ENCODE assay signal across 9 cellular contexts in genomic region chr16:72847187-72848044, GRCh38.
A peak's percentile ranks its signal among the peaks of the same experiment; 100 is the strongest.
DNase-seq lines count a peak whose midpoint lies in the region; ATAC-seq, FAIRE-seq and TF ChIP-seq lines count a peak whose summit lies in the region.
"Had no signal": no experiment of that assay in that cellular context is flagged by ENCODE, and none has a peak within 500 bp of the region (broad histone marks: within the 10 kb centered on the region; RNA-seq: fewer than 3 reads in every experiment).

No MANE protein-coding gene starts in this region.

- SMC1A ChIA-PET in GM12878 (lab: Charles Lee; ENCODE audit: uncharacterized antibody, unreplicated experiment), result interaction anchor here (0.5 to 1.4 kb wide), 3 partner anchors 9 to 226 kb away, joined by 3 to 4 read pairs (median 3); no protein-coding TSS in a partner anchor

- 72% methylated on average over 11 of the region's 11 CpGs for WGBS in GM12878 (ENCODE audit: insufficient coverage, insufficient replicate concordance, low lambda C conversion rate, missing lambda C conversion rate)

- CTCF ChIA-PET in activated naive CD4-positive, alpha-beta T cell treated with anti-CD3 and anti-CD28 coated beads for 36 hours (lab: Charles Lee), result interaction anchor here (0.6 to 2.0 kb wide), 6 partner anchors 9 to 621 kb away, joined by 3 to 7 read pairs (median 3); no protein-coding TSS in a partner anchor
- CTCF ChIA-PET in GM12878 (lab: Yijun Ruan, JAX), result interaction anchor here (0.8 to 10.6 kb wide), 7 partner anchors 14 to 1031 kb away, joined by 3 to 69 read pairs (median 3); no protein-coding TSS in a partner anchor

- no peak for TF ChIP-seq EP300 in GM12878 (IDR thresholded peaks at IDR 0.05; ENCODE audit: borderline replicate concordance in 1 of 2, control insufficient read depth in 1 of 2, low read depth in 2 of 2, low read length in 2 of 2)

- H3K4me1 ChIP-seq in KMS-11 (ENCODE audit: low read depth, poor library complexity, severe bottlenecking) (peaks cover 28% of the 10 kb centered on the region), GM12878 (ENCODE audit: control insufficient read depth, insufficient read depth, low read length) (peaks cover 15% of the 10 kb centered on the region)

- RAD21 ChIA-PET in GM12878 (lab: Charles Lee; ENCODE audit: unreplicated experiment), result interaction anchor here (0.6 to 1.0 kb wide), 2 partner anchors 343 to 345 kb away, joined by 3 to 4 read pairs; no protein-coding TSS in a partner anchor

- no peaks in the 10 kb centered on the region for H3K36me3 Mint-ChIP-seq in activated naive CD4-positive, alpha-beta T cell treated with anti-CD3 and anti-CD28 coated beads for 36 hours (ENCODE audit: low read depth)
- H3K36me3 Mint-ChIP-seq in activated T-helper 17 cell treated with anti-CD3 and anti-CD28 coated beads, Interleukin-2, amount 50 U/mL, for 72 hours (ENCODE audit: low read depth), result no peaks in the 10 kb centered on the region

- no peak overlapping the region for H3K27ac ChIP-seq in KMS-11
- H3K27ac ChIP-seq in GM12878 (ENCODE audit: control insufficient read depth, insufficient read depth), result no peak overlapping the region

- H2AFZ ChIP-seq in KMS-11 (ENCODE audit: low read depth), result no peak overlapping the region
- no peak overlapping the region for H2AFZ ChIP-seq in GM12878 (ENCODE audit: control insufficient read depth, low read depth, low read length)

- H3K27me3 ChIP-seq in KMS-11 (ENCODE audit: insufficient read depth, low read depth) (no peaks in the 10 kb centered on the region), GM12878 (replicated peaks in 1 of 2; ENCODE audit: control insufficient read depth in 2 of 2, insufficient read depth in 2 of 2, low read length in 1 of 2) (no peaks in the 10 kb centered on the region)

- no peaks in the 10 kb centered on the region for H3K9me3 Mint-ChIP-seq in activated naive CD4-positive, alpha-beta T cell treated with anti-CD3 and anti-CD28 coated beads for 36 hours
- H3K9me3 Mint-ChIP-seq in activated T-helper 17 cell treated with anti-CD3 and anti-CD28 coated beads, Interleukin-2, amount 50 U/mL, for 72 hours, result no peaks in the 10 kb centered on the region

- H3K4me2 ChIP-seq in KMS-11 (no peak overlapping the region), GM12878 (ENCODE audit: control insufficient read depth, insufficient read depth) (no peak overlapping the region)

- BruUV-seq in GM12878 (replicated peaks; lab: Mats Ljungman, UMichigan), result no TSS peak

- H3K4me3 Mint-ChIP-seq in activated naive CD4-positive, alpha-beta T cell treated with anti-CD3 and anti-CD28 coated beads for 36 hours, result no peak overlapping the region
- H3K4me3 Mint-ChIP-seq in activated T-helper 17 cell treated with anti-CD3 and anti-CD28 coated beads, Interleukin-2, amount 50 U/mL, for 72 hours, result no peak overlapping the region

- H4K20me1 ChIP-seq in KMS-11 (ENCODE audit: insufficient read depth) (no peaks in the 10 kb centered on the region), GM12878 (ENCODE audit: control insufficient read depth, insufficient read depth) (no peaks in the 10 kb centered on the region)

- no peak overlapping the region for H3K9ac ChIP-seq in KMS-11
- H3K9ac ChIP-seq in GM12878 (ENCODE audit: control insufficient read depth, insufficient read depth, low read length), result no peak overlapping the region

- H3K4me1 Mint-ChIP-seq in activated naive CD4-positive, alpha-beta T cell treated with anti-CD3 and anti-CD28 coated beads for 36 hours (ENCODE audit: low read depth), result peaks cover 6% of the 10 kb centered on the region
- H3K4me1 Mint-ChIP-seq in activated T-helper 17 cell treated with anti-CD3 and anti-CD28 coated beads, Interleukin-2, amount 50 U/mL, for 72 hours, result peaks cover 6% of the 10 kb centered on the region

- no peaks in the 10 kb centered on the region for H3K9me3 ChIP-seq in GM12878 (replicated peaks; ENCODE audit: control insufficient read depth, insufficient read depth, low read length)
- H3K9me3 ChIP-seq: HAP-1 had no signal

- in situ Hi-C loops in GM12878 (cut with MboI), result no loop called here

- POLR2A ChIA-PET in GM12878 (lab: Charles Lee), result no interaction called here

- peak; percentile 58 for TF ChIP-seq RAD21 in GM12878 (IDR thresholded peaks at IDR 0.05; ENCODE audit: insufficient read depth, low read depth, low read length)

- H3K27me3 Mint-ChIP-seq in activated naive CD4-positive, alpha-beta T cell treated with anti-CD3 and anti-CD28 coated beads for 36 hours (ENCODE audit: low read depth), result peaks cover 6% of the 10 kb centered on the region
- peaks cover 3% of the 10 kb centered on the region for H3K27me3 Mint-ChIP-seq in activated T-helper 17 cell treated with anti-CD3 and anti-CD28 coated beads, Interleukin-2, amount 50 U/mL, for 72 hours

- H3K79me2 ChIP-seq in KMS-11 (ENCODE audit: insufficient read depth, low read depth), result no peaks in the 10 kb centered on the region
- no peaks in the 10 kb centered on the region for H3K79me2 ChIP-seq in GM12878 (ENCODE audit: control insufficient read depth, insufficient read depth, low read length)

- DNase-seq in activated naive CD4-positive, alpha-beta T cell treated with anti-CD3 and anti-CD28 coated beads for 36 hours, result peak; percentile 33
- no peak for DNase-seq in activated naive CD4-positive, alpha-beta T cell treated with Interleukin-2 at 50 U/mL for 16 hours
- DNase-seq in GM12878 (ENCODE audit: low read depth, low spot score), result no peak
- peak; percentile 43 for DNase-seq in kidney tubule cell (ENCODE audit: low spot score)
- no peak for DNase-seq in foreskin melanocyte

- TF ChIP-seq POLR2A in GM12878 (IDR thresholded peaks at IDR 0.05; ENCODE audit: low read depth, low read length), result no peak

- no peak for FAIRE-seq in GM12878 (lab: Jason Lieb, UNC)

- H3K36me3 ChIP-seq in KMS-11 (ENCODE audit: insufficient read depth) (no peaks in the 10 kb centered on the region), GM12878 (ENCODE audit: control insufficient read depth in 2 of 2, insufficient read depth in 2 of 2, low read length in 1 of 2) (no peaks in the 10 kb centered on the region)
- H3K36me3 ChIP-seq: HAP-1 had no signal

- intact Hi-C loops in activated naive CD4-positive, alpha-beta T cell treated with anti-CD3 and anti-CD28 coated beads for 36 hours (cut with micrococcal nuclease), result loop anchor here (1.0 to 5.0 kb wide), 2 partner anchors 345 to 445 kb away; no protein-coding TSS in a partner anchor
- intact Hi-C loops in GM12878 (cut with micrococcal nuclease; ENCODE audit: unreplicated experiment), result loop anchor here (1.0 kb wide), 1 partner anchor 345 kb away; no protein-coding TSS in a partner anchor

- H3K4me3 ChIP-seq in KMS-11 (IDR thresholded peaks at IDR 0.05; ENCODE audit: insufficient read depth, low read depth, low read length), result no peak overlapping the region
- no peak overlapping the region for H3K4me3 ChIP-seq in GM12878
- H3K4me3 ChIP-seq: HAP-1 had no signal

- ATAC-seq in GM12878 (peak; percentile 86), HG03439 (IDR thresholded peaks at IDR 0.05; ENCODE audit: unreplicated experiment) (no peak)
- ATAC-seq in activated T-helper 17 cell treated with anti-CD3 and anti-CD28 coated beads, Interleukin-2, amount 50 U/mL, for 72 hours (replicated peaks), result no peak

- H3K27ac Mint-ChIP-seq in activated naive CD4-positive, alpha-beta T cell treated with anti-CD3 and anti-CD28 coated beads for 36 hours, result no peak overlapping the region
- H3K27ac Mint-ChIP-seq in activated T-helper 17 cell treated with anti-CD3 and anti-CD28 coated beads, Interleukin-2, amount 50 U/mL, for 72 hours, result no peak overlapping the region

- TF ChIP-seq CTCF in KMS-11 (conservative IDR thresholded peaks at IDR 0.05; ENCODE audit: low read depth, low read length) (peak; percentile 58), GM12878 (IDR thresholded peaks at IDR 0.05 in 2 of 3, conservative IDR thresholded peaks at IDR 0.05 in 1 of 3; ENCODE audit: control insufficient read depth in 2 of 3, extremely low read depth in 1 of 3, insufficient read depth in 1 of 3, low read depth in 3 of 3, low read length in 3 of 3) (peak; percentile 52 to 59 (median 55))

TF ChIP-seq in GM12878, 131 proteins besides CTCF, POLR2A, EP300 and RAD21 (continues in another document):
- no peak for TF ChIP-seq BCLAF1 (IDR thresholded peaks at IDR 0.05)
- TF ChIP-seq BCL3 (IDR thresholded peaks at IDR 0.05; ENCODE audit: borderline replicate concordance, insufficient read depth, low read depth, low read length, poor library complexity, severe bottlenecking), result no peak
- TF ChIP-seq KLF5 (IDR thresholded peaks at IDR 0.05; ENCODE audit: partially characterized antibody), result no peak

Comparison
In these comparisons a context has a peak if more than half of its experiments do, and no peak if none do; other contexts are left out.
1. DNase-seq: peak in activated naive CD4-positive, alpha-beta T cell treated with anti-CD3 and anti-CD28 coated beads for 36 hours (single experiment) and kidney tubule cell (single experiment); none in activated naive CD4-positive, alpha-beta T cell treated with Interleukin-2 at 50 U/mL for 16 hours (single experiment), GM12878 (single experiment) and foreskin melanocyte (single experiment).